ENCODE assay signal across 31 cellular contexts in the genomic region with DNA sequence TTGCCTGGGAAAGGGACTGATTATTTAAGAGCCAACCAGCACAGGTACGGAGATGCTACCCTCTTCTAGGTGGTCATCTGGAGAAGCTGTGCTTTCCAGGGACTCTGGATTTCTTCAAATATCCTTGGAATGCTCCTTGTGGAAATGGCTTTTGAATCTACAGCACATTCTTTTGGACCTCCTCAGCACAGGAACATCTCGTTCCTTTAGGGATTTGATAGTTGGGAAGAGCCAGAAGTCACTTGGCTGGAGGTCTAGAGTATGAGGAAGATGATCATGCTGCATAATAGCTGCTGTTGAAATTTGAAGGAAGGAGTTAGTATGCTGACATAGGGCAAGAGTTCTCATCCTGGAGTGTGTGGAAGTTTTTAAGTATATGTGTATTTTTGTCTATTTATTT. TPM values are rescaled to one million over a fixed set of nuclear protein-coding genes. Genes with fewer than 3 reads are reported as not detected.
DNase-seq lines count a peak whose midpoint lies in the region; ATAC-seq, FAIRE-seq and TF ChIP-seq lines count a peak whose summit lies in the region.
"Had no signal": no experiment of that assay in that cellular context is flagged by ENCODE, and none has a peak within 500 bp of the region (broad histone marks: within the 10 kb centered on the region; RNA-seq: fewer than 3 reads in every experiment).

No MANE protein-coding gene starts in this region.

- no peaks in the 10 kb centered on the region for H3K79me1 ChIP-seq in mesenchymal stem cell (replicated peaks; ENCODE audit: low read length, poor library complexity, severe bottlenecking)

- H3K18ac ChIP-seq in mesenchymal stem cell (ENCODE audit: low read depth in 1 of 2, low read length in 2 of 2): peak overlapping the region in 1 of 2 experiments; percentile 42

- H2BK12ac ChIP-seq in mesenchymal stem cell (ENCODE audit: low read length in 2 of 2): peak overlapping the region in 1 of 2 experiments; percentile 61

- H3K9me3 ChIP-seq in heart left ventricle: no peaks in the 10 kb centered on the region
- no peaks in the 10 kb centered on the region for H3K9me3 ChIP-seq in mesenchymal stem cell (ENCODE audit: control insufficient read depth, low read length)
- H3K9me3 ChIP-seq in tibial nerve: no peaks in the 10 kb centered on the region
- H3K9me3 ChIP-seq: esophagus squamous epithelium, ovary, SK-N-SH, upper lobe of right lung had no signal

- TF ChIP-seq EP300 in tibial nerve (IDR thresholded peaks at IDR 0.05): peak; percentile 35 to 91

- H3K9ac ChIP-seq in mesenchymal stem cell (ENCODE audit: low read length): no peak overlapping the region
- H3K9ac ChIP-seq: SK-N-SH had no signal

- H2AFZ ChIP-seq in mesenchymal stem cell (ENCODE audit: low read depth, low read length): no peak overlapping the region

- H3K27ac ChIP-seq in heart left ventricle: peak overlapping the region in 1 of 12 donors; percentile 8
- no peak overlapping the region for H3K27ac ChIP-seq in mesenchymal stem cell (ENCODE audit: low read length, poor library complexity, severe bottlenecking)
- peak overlapping the region in 1 of 4 donors; percentile 1 for H3K27ac ChIP-seq in tibial nerve
- H3K27ac ChIP-seq: 22Rv1, cardiac muscle cell, ovary, RWPE1, upper lobe of right lung had no signal

- no peak overlapping the region for H3K23ac ChIP-seq in mesenchymal stem cell (ENCODE audit: low read length in 2 of 2)

- H3K14ac ChIP-seq in mesenchymal stem cell (ENCODE audit: low read length in 2 of 2): no peak overlapping the region

- TF ChIP-seq POLR2A in heart left ventricle (IDR thresholded peaks at IDR 0.05) (no peak), tibial nerve (IDR thresholded peaks at IDR 0.05) (no peak)

- no peak overlapping the region for H3K4me3 ChIP-seq in heart left ventricle
- H3K4me3 ChIP-seq in mesenchymal stem cell (ENCODE audit: insufficient read depth in 1 of 2, low read depth in 1 of 2, low read length in 2 of 2): no peak overlapping the region
- H3K4me3 ChIP-seq in tibial nerve: no peak overlapping the region
- H3K4me3 ChIP-seq: cardiac muscle cell, esophagus squamous epithelium, ovary, upper lobe of right lung had no signal

- 63 to 83% (median 76%) methylated on average over 2 of the region's 2 CpGs for WGBS in heart left ventricle, 4 donors
- 51% methylated on average over 2 of the region's 2 CpGs for WGBS in mesenchymal stem cell
- 66 to 69% methylated on average over 2 of the region's 2 CpGs for WGBS in tibial nerve, 2 donors

- FAIRE-seq in urothelium cell line (lab: Jason Lieb, UNC): no peak
- FAIRE-seq: H54 had no signal

- no peaks in the 10 kb centered on the region for H3K27me3 ChIP-seq in heart left ventricle
- no peaks in the 10 kb centered on the region for H3K27me3 ChIP-seq in mesenchymal stem cell (ENCODE audit: control insufficient read depth in 1 of 2, insufficient read depth in 1 of 2, low read length in 2 of 2)
- H3K27me3 ChIP-seq in tibial nerve: no peaks in the 10 kb centered on the region
- H3K27me3 ChIP-seq: cardiac muscle cell, esophagus squamous epithelium, ovary, upper lobe of right lung had no signal

- TF ChIP-seq CTCF in heart left ventricle (IDR thresholded peaks at IDR 0.05) (no peak), tibial nerve (IDR thresholded peaks at IDR 0.05) (no peak)

- no peak overlapping the region for H4K91ac ChIP-seq in mesenchymal stem cell (ENCODE audit: low read length)

- intact Hi-C loops in Right ventricle myocardium inferior (cut with DNase I) (no loop called here), heart left ventricle (cut with DNase I) (loop anchor here in 1 of 10 donors (10.0 kb wide), 1 partner anchor 184 kb away; no protein-coding TSS in a partner anchor)

- no peak for DNase-seq in Right ventricle myocardium inferior (ENCODE audit: missing footprints)
- no peak for DNase-seq in heart left ventricle
- DNase-seq in fibroblast of gingiva (ENCODE audit: low read depth): peak; percentile 78
- peak; percentile 26 for DNase-seq in mesenchymal stem cell
- DNase-seq in tibial nerve (ENCODE audit: low spot score in 2 of 2): peak in 1 of 2 donors; percentile 47
- no peak for DNase-seq in urothelium cell line (ENCODE audit: low spot score)
- no peak for DNase-seq in SHP77 (lab: John Stamatoyannopoulos, UW)
- DNase-seq: activated CD4-positive, alpha-beta T cell treated with anti-CD3 and anti-CD28 coated beads, Interleukin-2, amount 10 ng/mL, durations not matched to agents 7 days and 5 days; activated naive CD4-positive, alpha-beta T cell treated with Interleukin-2 at 50 U/mL for 16 hours; activated T-cell treated with anti-CD3 and anti-CD28 coated beads, Interleukin-2, amount 50 U/mL, for 48 hours; amygdala; CD8-positive, alpha-beta T cell; DMS153; endodermal cell; esophagus squamous epithelium; GF-D8; hippocampal formation; left ventricle myocardium superior; NCI-H1092 treated with DMSO at 0.1 percent for 48 hours; NCI-H2029; NCI-H2227 treated with DMSO at 0.1 percent for 48 hours; SK-N-SH; stimulated activated CD8-positive, alpha-beta memory T cell treated with anti-CD3 and anti-CD28 coated beads, Interleukin-4, amount 100 ng/mL, for 48 hours; T-helper 2 cell; upper lobe of right lung had no signal

- H2AK5ac ChIP-seq in mesenchymal stem cell (ENCODE audit: low read length, severe bottlenecking): no peak overlapping the region

- ATAC-seq in Right ventricle myocardium inferior: peak; percentile 24
- ATAC-seq in heart left ventricle: no peak
- no peak for ATAC-seq in GM19023 (IDR thresholded peaks at IDR 0.05; ENCODE audit: unreplicated experiment)
- ATAC-seq: CD8-positive, alpha-beta T cell; left ventricle myocardium superior; upper lobe of right lung had no signal

- H3K36me3 ChIP-seq in heart left ventricle (no peaks in the 10 kb centered on the region), mesenchymal stem cell (ENCODE audit: control insufficient read depth in 1 of 2, insufficient read depth in 2 of 2, low read depth in 1 of 2, low read length in 2 of 2) (no peaks in the 10 kb centered on the region), tibial nerve (no peaks in the 10 kb centered on the region)
- H3K36me3 ChIP-seq: cardiac muscle cell, esophagus squamous epithelium, ovary, upper lobe of right lung had no signal

- H2BK120ac ChIP-seq in mesenchymal stem cell (ENCODE audit: low read depth, low read length): no peak overlapping the region

- H3K4me1 ChIP-seq in heart left ventricle (peaks cover 0 to 37% (median 9%) of the 10 kb centered on the region in 12 donors), mesenchymal stem cell (ENCODE audit: control insufficient read depth, insufficient read depth, low read depth, low read length) (peaks cover 6% of the 10 kb centered on the region), tibial nerve (peaks cover 0 to 46% (median 16%) of the 10 kb centered on the region in 4 donors)

- no peak overlapping the region for H4K8ac ChIP-seq in mesenchymal stem cell (ENCODE audit: low read length)

- H3K4ac ChIP-seq in mesenchymal stem cell (ENCODE audit: low read depth in 1 of 2, low read length in 2 of 2): no peak overlapping the region

- H2BK5ac ChIP-seq in mesenchymal stem cell (ENCODE audit: low read depth, low read length, poor library complexity, severe bottlenecking): no peak overlapping the region

- no peak overlapping the region for H2BK15ac ChIP-seq in mesenchymal stem cell (ENCODE audit: low read depth, poor library complexity, severe bottlenecking)

- no peak overlapping the region for H3K4me2 ChIP-seq in mesenchymal stem cell (ENCODE audit: low read length, poor library complexity, severe bottlenecking)
- H3K4me2 ChIP-seq: SK-N-SH had no signal

RNA-seq across cellular contexts. Expression of a gene that starts 42.6 kb away (rescaled TPM):
- total RNA-seq in Right ventricle myocardium inferior (12.6 TPM), heart left ventricle (10 to 100 TPM in 6 of 9 donors, 1 to 10 TPM in 3; 5.2 to 45.3 (median 12.0) TPM), tibial nerve (10 to 100 TPM; 59.2 to 84.1 (median 80.5) TPM)
- 1 to 10 TPM; 2.1 to 4.4 TPM for polyA plus RNA-seq in heart left ventricle
- polyA plus RNA-seq in mesenchymal stem cell (2013, experiment 1 of 2): 27.2 TPM
- 25.4 TPM for polyA plus RNA-seq in mesenchymal stem cell (2013, experiment 2 of 2)

Comparison
In these comparisons a context has a peak if more than half of its experiments do, and no peak if none do; other contexts are left out.
1. DNase-seq: peak in fibroblast of gingiva (single experiment) and mesenchymal stem cell (single experiment); none in Right ventricle myocardium inferior (single experiment), heart left ventricle (0 of 5), urothelium cell line (single experiment) and SHP77 (0 of 2).